19 cellular contexts compared by ENCODE assay signal in genomic region chr15:83920115-83920514, GRCh38.
"Had no signal": no experiment of that assay in that cellular context is flagged by ENCODE, and none has a peak within 500 bp of the region (broad histone marks: within the 10 kb centered on the region; RNA-seq: fewer than 3 reads in every experiment).

No MANE protein-coding gene starts in this region.

- H3K27ac Mint-ChIP-seq: activated CD8-positive, alpha-beta T cell treated with anti-CD3 and anti-CD28 coated beads, Interleukin-2, amount 10 ng/mL, durations not matched to agents 7 days and 5 days; dendritic cell treated with granulocyte-macrophage colony-stimulating factor and Interleukin-4, amounts not matched to agents 40 ng/mL and 50 ng/mL, for 4 days; memory B cell; progenitor cell of endocrine pancreas; T-helper 17 cell; WTC11 had no signal

- H3K27me3 ChIP-seq: ascending aorta, breast epithelium, left lung had no signal

- H3K36me3 Mint-ChIP-seq: memory B cell, natural killer cell, WTC11 had no signal

- H3K4me2 ChIP-seq: smooth muscle cell had no signal

- DNase-seq: cerebellar nuclear complex; effector memory CD4-positive, alpha-beta T cell; foreskin melanocyte; left lung; mucosa of descending colon; natural killer cell; occipital lobe; right cardiac atrium; stimulated activated CD4-positive, alpha-beta T cell treated with anti-CD3 and anti-CD28 coated beads, Interleukin-4, amount 100 ng/mL, for 4 hours; T-helper 17 cell; trophoblast cell had no signal

- H3K27ac ChIP-seq: ascending aorta, breast epithelium, left lung had no signal

- H3K27me3 Mint-ChIP-seq: dendritic cell treated with granulocyte-macrophage colony-stimulating factor and Interleukin-4, amounts not matched to agents 40 ng/mL and 50 ng/mL, for 4 days; progenitor cell of endocrine pancreas; T-helper 17 cell had no signal

- H3K4me3 ChIP-seq: ascending aorta, breast epithelium, left lung, mucosa of descending colon, smooth muscle cell had no signal

- H3K4me3 Mint-ChIP-seq: activated CD8-positive, alpha-beta T cell treated with anti-CD3 and anti-CD28 coated beads, Interleukin-2, amount 10 ng/mL, durations not matched to agents 7 days and 5 days; dendritic cell treated with granulocyte-macrophage colony-stimulating factor and Interleukin-4, amounts not matched to agents 40 ng/mL and 50 ng/mL, for 4 days; memory B cell; natural killer cell; T-helper 17 cell; WTC11 had no signal

- H3K9me3 ChIP-seq: ascending aorta, breast epithelium, left lung, mucosa of descending colon had no signal

- H3K4me1 Mint-ChIP-seq: natural killer cell had no signal

- H3K9me3 Mint-ChIP-seq: dendritic cell treated with granulocyte-macrophage colony-stimulating factor and Interleukin-4, amounts not matched to agents 40 ng/mL and 50 ng/mL, for 4 days; memory B cell; natural killer cell had no signal

- H3K4me1 ChIP-seq: ascending aorta, breast epithelium, left lung had no signal

- H3K36me3 ChIP-seq: breast epithelium, left lung had no signal

- ATAC-seq: left lung, mucosa of descending colon, T-helper 17 cell, WTC11 had no signal
